ENCODE assay signal across 23 cellular contexts in the genomic region with DNA sequence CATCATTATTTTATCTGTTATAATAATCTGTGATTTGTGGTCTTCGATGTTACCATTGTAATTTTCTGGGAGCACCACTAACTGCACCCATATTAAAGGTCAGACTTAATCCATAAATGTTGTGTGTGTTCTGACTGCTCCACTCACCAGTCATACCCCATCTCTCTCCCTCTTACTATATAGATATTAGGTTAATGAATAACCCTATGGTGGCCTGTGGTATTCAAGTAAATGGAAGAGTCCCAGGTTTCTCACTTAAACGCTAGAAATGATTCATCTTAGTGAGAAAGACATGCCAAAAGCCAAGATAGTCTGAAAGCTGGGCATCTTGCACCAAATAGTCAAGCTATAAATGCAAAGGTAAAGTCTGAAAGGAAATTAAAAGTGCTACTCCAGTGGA.
"Had no signal": no experiment of that assay in that cellular context is flagged by ENCODE, and none has a peak within 500 bp of the region (broad histone marks: within the 10 kb centered on the region; RNA-seq: fewer than 3 reads in every experiment).

No MANE protein-coding gene starts in this region.

- FAIRE-seq: colon had no signal

- ATAC-seq: foreskin keratinocyte; left lobe of liver; mucosa of descending colon; right cardiac atrium; stimulated activated memory B cell treated with anti-CD40 and anti-IgM and Interleukin-4, amounts not matched to agents 10 μg/mL and 1 μg/mL and 100 μg/mL, for 72 hours; upper lobe of right lung had no signal

- H3K36me3 ChIP-seq: esophagus muscularis mucosa, neural progenitor cell, prostate gland, spleen, suprapubic skin, transverse colon, upper lobe of right lung, uterus had no signal

- H3K27me3 ChIP-seq: esophagus muscularis mucosa, foreskin keratinocyte, neural progenitor cell, spleen, suprapubic skin, transverse colon, upper lobe of right lung, uterus had no signal

- DNase-seq: effector CD8-positive, alpha-beta T cell; endodermal cell; foreskin keratinocyte; hypothalamus; immature natural killer cell; islet precursor cell; mucosa of descending colon; naive B cell; right cardiac atrium; spleen; stimulated activated CD4-positive, alpha-beta T cell treated with anti-CD3 and anti-CD28 coated beads, Interleukin-4, amount 100 ng/mL, for 4 hours; transverse colon; upper lobe of right lung; uterus had no signal

- H3K4me3 ChIP-seq: esophagus muscularis mucosa, lung, mucosa of descending colon, neural progenitor cell, prostate gland, skin epidermis, spleen, suprapubic skin, transverse colon, upper lobe of right lung, uterus had no signal
